ENCODE assay signal across 18 cellular contexts in the genomic region with DNA sequence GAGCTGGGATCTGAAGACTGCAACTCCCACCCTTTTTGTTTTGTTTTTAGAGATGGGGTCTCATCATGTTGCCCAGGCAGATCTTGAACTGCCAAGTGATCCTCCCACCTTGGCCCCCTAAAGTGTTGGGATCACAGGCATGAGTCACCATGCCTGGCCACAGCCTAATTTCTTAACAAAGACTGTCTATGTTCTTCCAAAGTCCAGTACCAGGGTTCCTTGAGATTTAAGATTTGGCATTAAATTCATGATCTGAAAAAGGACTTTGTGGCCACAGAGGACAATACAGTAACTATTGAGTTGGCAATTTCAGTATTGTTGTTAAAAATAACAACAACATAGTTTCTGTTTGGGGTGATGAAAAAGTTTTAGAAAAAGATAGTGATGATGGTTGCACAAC. TPM values are rescaled to one million over a fixed set of nuclear protein-coding genes. Genes with fewer than 3 reads are reported as not detected.
A peak's percentile ranks its signal among the peaks of the same experiment; 100 is the strongest.
DNase-seq lines count a peak whose midpoint lies in the region; ATAC-seq, FAIRE-seq and TF ChIP-seq lines count a peak whose summit lies in the region.
"Had no signal": no experiment of that assay in that cellular context is flagged by ENCODE, and none has a peak within 500 bp of the region (broad histone marks: within the 10 kb centered on the region; RNA-seq: fewer than 3 reads in every experiment).

No MANE protein-coding gene starts in this region.

- BruUV-seq in HepG2 (replicated peaks; lab: Mats Ljungman, UMichigan): no TSS peak
- no TSS peak for BruUV-seq in GM12878 (replicated peaks; lab: Mats Ljungman, UMichigan)

- no peaks in the 10 kb centered on the region for H4K20me1 ChIP-seq in HepG2 (ENCODE audit: insufficient read depth, low read length)
- H4K20me1 ChIP-seq in GM12878 (ENCODE audit: control insufficient read depth, insufficient read depth): no peaks in the 10 kb centered on the region

- SMC1A ChIA-PET in GM12878 (lab: Charles Lee; ENCODE audit: uncharacterized antibody, unreplicated experiment): no interaction called here

- TF ChIP-seq POLR2A in HepG2 (IDR thresholded peaks at IDR 0.05; ENCODE audit: insufficient read depth in 1 of 2, low read depth in 2 of 2, low read length in 2 of 2): no peak
- TF ChIP-seq POLR2A in right lobe of liver (IDR thresholded peaks at IDR 0.05): no peak
- TF ChIP-seq POLR2A in GM12878 (IDR thresholded peaks at IDR 0.05; ENCODE audit: low read depth, low read length): no peak
- no peak for TF ChIP-seq POLR2A in erythroblast (IDR thresholded peaks at IDR 0.05; ENCODE audit: low read length)

- TF ChIP-seq RAD21 in HepG2 (CRISPR knock-in tag; IDR thresholded peaks at IDR 0.05) (no peak), GM12878 (IDR thresholded peaks at IDR 0.05; ENCODE audit: insufficient read depth, low read depth, low read length) (no peak)

- no peak for DNase-seq in HepG2 (ENCODE audit: low spot score)
- DNase-seq in right lobe of liver: no peak
- peak; percentile 32 for DNase-seq in M059J (ENCODE audit: low read depth)
- no peak for DNase-seq in GM12878 (ENCODE audit: low read depth, low spot score)
- no peak for DNase-seq in pons (ENCODE audit: low spot score)
- DNase-seq in HAP-1 (ENCODE audit: low spot score in 2 of 2): no peak
- no peak for DNase-seq in erythroblast (lab: John Stamatoyannopoulos, UW)
- DNase-seq in effector CD8-positive, alpha-beta T cell (lab: John Stamatoyannopoulos, UW): no peak
- DNase-seq: C1 segment of cervical spinal cord, H7, NCI-H1105, NCI-H1694 treated with DMSO at 0.1 percent for 48 hours, NCI-H2107, NCI-H2227 treated with DMSO at 0.1 percent for 48 hours, NCI-H524, SHP77 treated with DMSO at 0.1 percent for 48 hours had no signal

- no peak for ATAC-seq in HepG2
- ATAC-seq in right lobe of liver: no peak
- ATAC-seq in GM12878: no peak; the same call in 1 of the 3 replicates

- H3K79me2 ChIP-seq in HepG2 (ENCODE audit: insufficient read depth, low read length) (no peaks in the 10 kb centered on the region), GM12878 (ENCODE audit: control insufficient read depth, insufficient read depth, low read length) (no peaks in the 10 kb centered on the region)

- in situ Hi-C loops in HepG2 (cut with HindIII; ENCODE audit: extremely low pct_ligation_motif_present, low pct_unique_long_range_greater_than_20kb) (no loop called here), GM12878 (cut with MboI) (no loop called here), HAP-1 (cut with MboI; ENCODE audit: low sequenced_read_pairs) (no loop called here)

- intact Hi-C loops in HepG2 (cut with micrococcal nuclease; ENCODE audit: unreplicated experiment): no loop called here
- intact Hi-C loops in right lobe of liver (cut with DNase I): no loop called here
- intact Hi-C loops in GM12878 (cut with micrococcal nuclease; ENCODE audit: unreplicated experiment): no loop called here

- H3K36me3 ChIP-seq in HepG2 (replicated peaks in 1 of 2; ENCODE audit: control insufficient read depth in 1 of 2, insufficient read depth in 2 of 2, low read length in 2 of 2) (no peaks in the 10 kb centered on the region), right lobe of liver (no peaks in the 10 kb centered on the region), GM12878 (ENCODE audit: control insufficient read depth in 2 of 2, insufficient read depth in 2 of 2, low read length in 1 of 2) (no peaks in the 10 kb centered on the region), HAP-1 (replicated peaks) (no peaks in the 10 kb centered on the region)

- no peak for TF ChIP-seq CTCF in HepG2 (CRISPR knock-in tag; IDR thresholded peaks at IDR 0.05)
- TF ChIP-seq CTCF in right lobe of liver (IDR thresholded peaks at IDR 0.05): no peak
- TF ChIP-seq CTCF in GM12878 (IDR thresholded peaks at IDR 0.05 in 2 of 3, conservative IDR thresholded peaks at IDR 0.05 in 1 of 3; ENCODE audit: control insufficient read depth in 2 of 3, extremely low read depth in 1 of 3, insufficient read depth in 1 of 3, low read depth in 3 of 3, low read length in 3 of 3): no peak

- H3K27me3 ChIP-seq in HepG2 (ENCODE audit: control insufficient read depth in 1 of 2, insufficient read depth in 2 of 2, low read length in 2 of 2) (no peaks in the 10 kb centered on the region), right lobe of liver (no peaks in the 10 kb centered on the region), GM12878 (replicated peaks in 1 of 2; ENCODE audit: control insufficient read depth in 2 of 2, insufficient read depth in 2 of 2, low read length in 1 of 2) (no peaks in the 10 kb centered on the region), HAP-1 (ENCODE audit: low read depth) (no peaks in the 10 kb centered on the region)

- no peak for TF ChIP-seq EP300 in HepG2 (IDR thresholded peaks at IDR 0.05; ENCODE audit: low read depth in 2 of 2, low read length in 2 of 2)
- no peak for TF ChIP-seq EP300 in HepG2 (CRISPR knock-in tag; IDR thresholded peaks at IDR 0.05; ENCODE audit: borderline replicate concordance)
- no peak for TF ChIP-seq EP300 in GM12878 (IDR thresholded peaks at IDR 0.05; ENCODE audit: borderline replicate concordance in 1 of 2, control insufficient read depth in 1 of 2, low read depth in 2 of 2, low read length in 2 of 2)

- CTCF ChIA-PET in HepG2 (lab: Yijun Ruan, JAX; ENCODE audit: low intra/inter-chr PET ratio, low total read pairs): no interaction called here
- CTCF ChIA-PET in GM12878 (lab: Yijun Ruan, JAX): no interaction called here

- no peak overlapping the region for H2AFZ ChIP-seq in HepG2 (ENCODE audit: low read length)
- no peak overlapping the region for H2AFZ ChIP-seq in GM12878 (ENCODE audit: control insufficient read depth, low read depth, low read length)

- H3K9me3 ChIP-seq in HepG2 (ENCODE audit: low read length) (no peaks in the 10 kb centered on the region), right lobe of liver (no peaks in the 10 kb centered on the region), GM12878 (replicated peaks; ENCODE audit: control insufficient read depth, insufficient read depth, low read length) (no peaks in the 10 kb centered on the region), HAP-1 (no peaks in the 10 kb centered on the region)

- H3K4me1 ChIP-seq in HepG2 (ENCODE audit: insufficient read depth, low read length) (peaks cover 5% of the 10 kb centered on the region; the same call in 1 of the 2 replicates), right lobe of liver (no peaks in the 10 kb centered on the region), GM12878 (ENCODE audit: control insufficient read depth, insufficient read depth, low read length) (no peaks in the 10 kb centered on the region; the same call in 1 of the 2 replicates), HAP-1 (peaks cover 14% of the 10 kb centered on the region)

- no peak overlapping the region for H3K27ac ChIP-seq in HepG2 (ENCODE audit: extremely low read length, insufficient read depth, low read length)
- no peak overlapping the region for H3K27ac ChIP-seq in right lobe of liver
- H3K27ac ChIP-seq in GM12878 (ENCODE audit: control insufficient read depth, insufficient read depth): no peak overlapping the region

- FAIRE-seq in HepG2 (lab: Jason Lieb, UNC) (no peak), GM12878 (lab: Jason Lieb, UNC) (no peak)
- FAIRE-seq: A204.1, HTR-8/SVneo had no signal

- H3K4me2 ChIP-seq in HepG2 (ENCODE audit: low read depth, low read length): no peak overlapping the region
- peak overlapping the region; percentile 22; the same call in 1 of the 2 replicates for H3K4me2 ChIP-seq in GM12878 (ENCODE audit: control insufficient read depth, insufficient read depth)

- RAD21 ChIA-PET in GM12878 (lab: Charles Lee; ENCODE audit: unreplicated experiment): interaction anchor here (0.7 kb wide), 1 partner anchor 372 kb away, joined by 5 read pairs; no protein-coding TSS in a partner anchor

- POLR2A ChIA-PET in HepG2 (lab: Yijun Ruan, JAX): no interaction called here
- POLR2A ChIA-PET in GM12878 (lab: Charles Lee): no interaction called here

- H3K4me3 ChIP-seq in HepG2 (replicated peaks in 1 of 3; ENCODE audit: insufficient read depth in 1 of 3, low read depth in 2 of 3, low read length in 3 of 3) (no peak overlapping the region), right lobe of liver (no peak overlapping the region), GM12878 (no peak overlapping the region), HAP-1 (no peak overlapping the region)

- H3K9ac ChIP-seq in HepG2 (ENCODE audit: insufficient read depth, low read depth, low read length): no peak overlapping the region
- no peak overlapping the region for H3K9ac ChIP-seq in GM12878 (ENCODE audit: control insufficient read depth, insufficient read depth, low read length)

RNA-seq across cellular contexts. Expression of gene BEND3, which starts 28.7 kb away (rescaled TPM):
- total RNA-seq in HepG2 (2016; rRNA removed; fragmentation: Illumina TruSeq; extraction: Trizol) (5.8 and 7.6 TPM in 2 replicates), right lobe of liver (1 to 10 TPM in 4 of 6 experiments, under 1 TPM in 2; 0.83 to 2.7 (median 1.4) TPM), GM12878 (2014; rRNA removed) (3.4 and 3.9 TPM in 2 replicates), GM12878 (2014; rRNA removed; fragmentation: Illumina TruSeq; extraction: Trizol) (3.0 and 4.0 TPM in 2 replicates), GM12878 (2021) (8.1 and 9.0 TPM in 2 replicates)
- total RNA-seq in HepG2 (2016; cell fraction: cytosol; rRNA removed; fragmentation: Illumina TruSeq; extraction: Trizol; ENCODE audit: low read depth): 0.81 and 0.97 TPM in 2 replicates
- 5.5 and 6.9 TPM in 2 replicates for total RNA-seq in HepG2 (2016; cell fraction: insoluble cytoplasmic fraction; rRNA removed; fragmentation: Illumina TruSeq; extraction: Trizol)
- total RNA-seq in HepG2 (2016; cell fraction: membrane; rRNA removed; fragmentation: Illumina TruSeq; extraction: Trizol): 5.0 and 5.4 TPM in 2 replicates
- total RNA-seq in HepG2 (2016; cell fraction: nucleus; rRNA removed; fragmentation: Illumina TruSeq; extraction: Trizol): 5.4 and 7.1 TPM in 2 replicates
- polyA plus RNA-seq in HepG2 (2011; rRNA removed) (1.4 and 1.9 TPM in 2 replicates), GM12878 (2011; rRNA removed) (2.5 and 3.7 TPM in 2 replicates), GM12878 (2014; fragmentation: Illumina TruSeq; extraction: Trizol) (3.4 and 3.8 TPM in 2 replicates), GM12878 (2014; fragmentation: Nextera tagmentation; extraction: Ambion mirVana) (1 to 10 TPM; 1.1 to 2.0 TPM), GM12878 (2014; rRNA removed) (3.1 and 3.8 TPM in 2 replicates), GM12878 (2016; fragmentation: Nextera tagmentation; extraction: Ambion mirVana) (1 to 10 TPM; 2.4 to 3.4 TPM)
- polyA plus RNA-seq in HepG2 (2011; cell fraction: cytosol; rRNA removed): 1.3 and 1.7 TPM in 2 replicates
- 2.7 and 2.8 TPM in 2 replicates for polyA plus RNA-seq in HepG2 (2011; cell fraction: nucleus; rRNA removed)
- polyA plus RNA-seq in HepG2 (2012): 2.0 TPM in 2 replicates
- 0.49 and 0.52 TPM in 2 replicates for polyA plus RNA-seq in HepG2 (2016; cell fraction: cytosol; fragmentation: Illumina TruSeq; extraction: Trizol; ENCODE audit: low read depth)
- 4.6 and 6.1 TPM in 2 replicates for polyA plus RNA-seq in HepG2 (2016; cell fraction: insoluble cytoplasmic fraction; fragmentation: Illumina TruSeq; extraction: Trizol; ENCODE audit: low read depth)
- polyA plus RNA-seq in HepG2 (2016; cell fraction: membrane; fragmentation: Illumina TruSeq; extraction: Trizol; ENCODE audit: low read depth): 2.1 and 2.4 TPM in 2 replicates
- 8.7 and 10.0 TPM in 2 replicates for polyA plus RNA-seq in HepG2 (2016; cell fraction: nucleus; fragmentation: Illumina TruSeq; extraction: Trizol; ENCODE audit: insufficient read depth, low read depth)
- 7.1 and 10.4 TPM in 2 replicates for polyA minus RNA-seq in HepG2 (2011; rRNA and poly(A)+ RNA removed; ENCODE audit: low replicate concordance)
- polyA minus RNA-seq in HepG2 (2011; cell fraction: cytosol; rRNA and poly(A)+ RNA removed): 3.8 and 4.6 TPM in 2 replicates
- polyA minus RNA-seq in HepG2 (2011; cell fraction: nucleus; rRNA and poly(A)+ RNA removed): 3.6 and 4.0 TPM in 2 replicates
- 1.8 and 4.3 TPM in 2 replicates for total RNA-seq in M059J (2014; rRNA removed; shearing (Covaris generic))
- 16.3 and 17.9 TPM in 2 replicates for total RNA-seq in GM12878 (2013; cell fraction: nucleolus; rRNA removed)
- 1.4 TPM for polyA plus RNA-seq in GM12878 (2011; ENCODE audit: low read depth)
- polyA plus RNA-seq in GM12878 (2011; cell fraction: cytosol; rRNA removed): 3.7 and 4.7 TPM in 2 replicates
- polyA plus RNA-seq in GM12878 (2011; cell fraction: nucleus; rRNA removed): 3.8 and 4.5 TPM in 2 replicates
- 1.5 and 1.9 TPM in 2 replicates for polyA plus RNA-seq in GM12878 (2012)
- polyA minus RNA-seq in GM12878 (2011; rRNA and poly(A)+ RNA removed): 9.2 and 11.5 TPM in 2 replicates
- 6.8 and 7.6 TPM in 2 replicates for polyA minus RNA-seq in GM12878 (2011; cell fraction: cytosol; rRNA and poly(A)+ RNA removed)
- polyA minus RNA-seq in GM12878 (2011; cell fraction: nucleus; rRNA and poly(A)+ RNA removed): 3.4 and 5.8 TPM in 2 replicates
